In genomic region chr20:59087829-59088433, GRCh38 we compare ENCODE assay signal across 9 cellular contexts. TPM values are rescaled to one million over a fixed set of nuclear protein-coding genes. Genes with fewer than 3 reads are reported as not detected.
DNase-seq lines count a peak whose midpoint lies in the region; ATAC-seq and TF ChIP-seq lines count a peak whose summit lies in the region.
"Had no signal": no experiment of that assay in that cellular context is flagged by ENCODE, and none has a peak within 500 bp of the region (broad histone marks: within the 10 kb centered on the region; RNA-seq: fewer than 3 reads in every experiment).

No MANE protein-coding gene starts in this region.

- no peaks in the 10 kb centered on the region for H3K4me1 ChIP-seq in breast epithelium

- peaks cover 12% of the 10 kb centered on the region for H3K4me1 Mint-ChIP-seq in activated B cell treated with CpG ODN at 0.5 μM for 24 hours

- no peaks in the 10 kb centered on the region for H3K27me3 ChIP-seq in breast epithelium

- TF ChIP-seq CTCF in activated B cell treated with CpG ODN at 0.5 μM for 24 hours (IDR thresholded peaks at IDR 0.05) (peak; percentile 55), breast epithelium (IDR thresholded peaks at IDR 0.05) (peak; percentile 65 to 76 (median 70))

- H3K9me3 ChIP-seq in breast epithelium = no peaks in the 10 kb centered on the region

- H3K27ac ChIP-seq in breast epithelium = no peak overlapping the region

- H3K4me3 Mint-ChIP-seq in activated B cell treated with CpG ODN at 0.5 μM for 24 hours = no peak overlapping the region
- H3K4me3 Mint-ChIP-seq: stimulated activated naive CD8-positive, alpha-beta T cell treated with anti-CD3 and anti-CD28 coated beads, Interleukin-15, Interleukin-2, amounts not matched to agents 100 ng/mL and 50 ng/mL, for 24 hours had no signal

- peak; percentile 82 for ATAC-seq in activated B cell treated with CpG ODN at 0.5 μM for 24 hours (ENCODE audit: low read depth)
- ATAC-seq in HG03469 (IDR thresholded peaks at IDR 0.05; ENCODE audit: unreplicated experiment) = no peak

- peak overlapping the region; percentile 5 for H3K27ac Mint-ChIP-seq in activated B cell treated with CpG ODN at 0.5 μM for 24 hours
- H3K27ac Mint-ChIP-seq: stimulated activated naive CD8-positive, alpha-beta T cell treated with anti-CD3 and anti-CD28 coated beads, Interleukin-15, Interleukin-2, amounts not matched to agents 100 ng/mL and 50 ng/mL, for 24 hours had no signal

- H3K27me3 Mint-ChIP-seq in activated B cell treated with CpG ODN at 0.5 μM for 24 hours = peaks cover 14% of the 10 kb centered on the region

- no peak overlapping the region for H3K4me3 ChIP-seq in breast epithelium

- peak; percentile 71 for DNase-seq in A172 (ENCODE audit: low spot score)
- DNase-seq in GM19238 (ENCODE audit: insufficient read length, low spot score) = peak; percentile 37
- DNase-seq in NCI-H2171 treated with DMSO at 0.1 percent for 48 hours (lab: John Stamatoyannopoulos, UW) = peak; percentile 85
- DNase-seq in activated B cell treated with CpG ODN at 0.5 μM for 24 hours = peak; percentile 70
- peak; percentile 77 to 84 for DNase-seq in breast epithelium (ENCODE audit: low spot score in 2 of 2)
- DNase-seq in islet precursor cell = peak; percentile 80
- peak; percentile 73 to 85 (median 78) for DNase-seq in stimulated activated CD4-positive, alpha-beta T cell treated with anti-CD3 and anti-CD28 coated beads, Interleukin-1b, Interleukin-23, amount 100 ng/mL, for 24 hours (ENCODE audit: low read depth in 4 of 4, low spot score in 1 of 4)

- CTCF ChIA-PET in activated B cell treated with CpG ODN at 0.5 μM for 24 hours (lab: Charles Lee) = interaction anchor here (0.7 to 8.6 kb wide), 37 partner anchors 8 to 408 kb away, joined by 3 to 258 read pairs (median 4); partner anchors contain the start of gene ZNF831

- intact Hi-C loops in activated B cell treated with CpG ODN at 0.5 μM for 24 hours (cut with micrococcal nuclease) = loop anchor here (1.0 to 10.0 kb wide), 6 partner anchors 35 to 317 kb away; no protein-coding TSS in a partner anchor
- intact Hi-C loops in breast epithelium (cut with DNase I; ENCODE audit: low total_unique reads) = loop anchor here (10.0 kb wide), 1 partner anchor 317 kb away; no protein-coding TSS in a partner anchor

- H3K9me3 Mint-ChIP-seq in activated B cell treated with CpG ODN at 0.5 μM for 24 hours = no peaks in the 10 kb centered on the region
- H3K9me3 Mint-ChIP-seq: stimulated activated naive CD8-positive, alpha-beta T cell treated with anti-CD3 and anti-CD28 coated beads, Interleukin-15, Interleukin-2, amounts not matched to agents 100 ng/mL and 50 ng/mL, for 24 hours had no signal

- H3K36me3 ChIP-seq in breast epithelium = no peaks in the 10 kb centered on the region

- no peak for TF ChIP-seq POLR2A in breast epithelium (IDR thresholded peaks at IDR 0.05)

- POLR2A ChIA-PET in activated B cell treated with CpG ODN at 0.5 μM for 24 hours (lab: Charles Lee) = interaction anchor here (0.8 to 1.7 kb wide), 8 partner anchors 17 to 134 kb away, joined by 3 to 19 read pairs (median 4); no protein-coding TSS in a partner anchor

- H3K36me3 Mint-ChIP-seq in activated B cell treated with CpG ODN at 0.5 μM for 24 hours (ENCODE audit: low read depth) = no peaks in the 10 kb centered on the region

RNA-seq across cellular contexts. Expression of gene PRELID3B, which starts 45.3 kb away (rescaled TPM):
- 152 and 196 TPM in 2 replicates for total RNA-seq in A172 (2014; rRNA removed; shearing (Covaris generic))
- total RNA-seq in activated B cell treated with CpG ODN at 0.5 μM for 24 hours = 54.2 and 58.4 TPM in 2 replicates
- total RNA-seq in breast epithelium = 10 to 100 TPM; 43.7 to 55.4 (median 52.4) TPM

RNA-seq across cellular contexts. Expression of gene ATP5F1E, which starts 55.8 kb away (rescaled TPM):
- 37.0 and 41.4 TPM in 2 replicates for total RNA-seq in A172 (2014; rRNA removed; shearing (Covaris generic))
- total RNA-seq in activated B cell treated with CpG ODN at 0.5 μM for 24 hours (84.0 and 86.1 TPM in 2 replicates), breast epithelium (10 to 100 TPM; 25.6 to 36.4 (median 31.4) TPM)
